9 cellular contexts compared by ENCODE assay signal in genomic region chr2:28406276-28407096, GRCh38. TPM values are rescaled to one million over a fixed set of nuclear protein-coding genes. Genes with fewer than 3 reads are reported as not detected.
DNase-seq lines count a peak whose midpoint lies in the region; ATAC-seq and TF ChIP-seq lines count a peak whose summit lies in the region.
"Had no signal": no experiment of that assay in that cellular context is flagged by ENCODE, and none has a peak within 500 bp of the region (broad histone marks: within the 10 kb centered on the region; RNA-seq: fewer than 3 reads in every experiment).

No MANE protein-coding gene starts in this region.

- no peak for ATAC-seq in WTC11
- no peak for ATAC-seq in GM21528 (IDR thresholded peaks at IDR 0.05; ENCODE audit: low FRiP score, unreplicated experiment)
- ATAC-seq: body of pancreas had no signal

- peak overlapping the region; percentile 68 to 84 (median 80) for H3K27ac ChIP-seq in esophagus squamous epithelium

- 83 to 85% methylated on average over 9 of the region's 16 CpGs for WGBS in esophagus squamous epithelium, 2 donors

- POLR2A ChIA-PET in WTC11 (lab: Charles Lee): no interaction called here

- no peaks in the 10 kb centered on the region for H3K9me3 ChIP-seq in esophagus squamous epithelium
- H3K9me3 ChIP-seq: body of pancreas had no signal

- H3K36me3 ChIP-seq in esophagus squamous epithelium: peaks cover 91 to 100% (median 93%) of the 10 kb centered on the region in 3 donors

- no peaks in the 10 kb centered on the region for H3K27me3 Mint-ChIP-seq in WTC11 (ENCODE audit: low read depth)

- no peaks in the 10 kb centered on the region for H3K27me3 ChIP-seq in esophagus squamous epithelium
- H3K27me3 ChIP-seq: body of pancreas had no signal

- intact Hi-C loops in esophagus squamous epithelium (cut with DNase I): loop anchor here (10.0 kb wide), 1 partner anchor 652 kb away; no protein-coding TSS in a partner anchor

- peak in 1 of 4 donors; percentile 30 for TF ChIP-seq POLR2A in esophagus squamous epithelium (IDR thresholded peaks at IDR 0.05)

- H3K9me3 Mint-ChIP-seq in WTC11: no peaks in the 10 kb centered on the region

- H3K4me3 ChIP-seq in esophagus squamous epithelium: no peak overlapping the region
- H3K4me3 ChIP-seq: body of pancreas had no signal

- CTCF ChIA-PET in WTC11 (lab: Charles Lee): interaction anchor here (0.9 kb wide), 1 partner anchor 683 kb away, joined by 3 read pairs; no protein-coding TSS in a partner anchor

- H3K36me3 Mint-ChIP-seq in WTC11: no peaks in the 10 kb centered on the region

- peaks cover 2% of the 10 kb centered on the region; the same call in 1 of the 2 replicates for H3K4me1 Mint-ChIP-seq in WTC11

- no peak overlapping the region for H3K27ac Mint-ChIP-seq in WTC11

- no peak for TF ChIP-seq CTCF in esophagus squamous epithelium (IDR thresholded peaks at IDR 0.05)
- no peak for TF ChIP-seq CTCF in WTC11 (IDR thresholded peaks at IDR 0.05)

- DNase-seq in H4 (ENCODE audit: low spot score): peak; percentile 77
- DNase-seq in activated CD8-positive, alpha-beta memory T cell treated with anti-CD3 and anti-CD28 coated beads for 24 hours: peak; percentile 78
- DNase-seq in esophagus squamous epithelium (lab: John Stamatoyannopoulos, UW): no peak
- peak; percentile 69 for DNase-seq in stimulated activated CD4-positive, alpha-beta T cell treated with anti-CD3 and anti-CD28 coated beads, Interleukin-1b, Interleukin-23, amount 100 ng/mL, for 48 hours
- no peak for DNase-seq in NCI-H510A treated with DMSO at 0.1 percent for 48 hours (lab: John Stamatoyannopoulos, UW)
- no peak for DNase-seq in C1 segment of cervical spinal cord (lab: John Stamatoyannopoulos, UW)
- no peak for DNase-seq in WTC11 (ENCODE audit: low spot score)

- peaks cover 74 to 100% (median 95%) of the 10 kb centered on the region in 3 donors for H3K4me1 ChIP-seq in esophagus squamous epithelium

- no peak overlapping the region for H3K4me3 Mint-ChIP-seq in WTC11

TF ChIP-seq in WTC11, 78 proteins besides CTCF, POLR2A, EP300 and RAD21:
- TF ChIP-seq MAX (CRISPR knock-in tag; IDR thresholded peaks at IDR 0.05) (no peak), EMX1 (CRISPR knock-in tag; IDR thresholded peaks at IDR 0.05) (no peak), GTF2I (CRISPR knock-in tag; conservative IDR thresholded peaks at IDR 0.05) (no peak), ATF3 (CRISPR knock-in tag; conservative IDR thresholded peaks at IDR 0.05) (no peak), ZNF121 (CRISPR knock-in tag; IDR thresholded peaks at IDR 0.05) (no peak), ARID4B (CRISPR knock-in tag; IDR thresholded peaks at IDR 0.05; ENCODE audit: borderline replicate concordance) (no peak), HMGA2 (CRISPR knock-in tag; IDR thresholded peaks at IDR 0.05) (no peak), ZBTB21 (CRISPR knock-in tag; IDR thresholded peaks at IDR 0.05; ENCODE audit: borderline replicate concordance) (no peak), SOX15 (CRISPR knock-in tag; IDR thresholded peaks at IDR 0.05) (no peak), ATF1 (CRISPR knock-in tag; IDR thresholded peaks at IDR 0.05) (no peak), RORB (CRISPR knock-in tag; IDR thresholded peaks at IDR 0.05) (no peak), E2F1 (CRISPR knock-in tag; IDR thresholded peaks at IDR 0.05) (no peak)

RNA-seq across cellular contexts. Expression of gene FOSL2, which starts 13.8 kb away (rescaled TPM):
- 11.1 and 13.2 TPM in 2 replicates for total RNA-seq in H4 (2014; rRNA removed; shearing (Covaris generic))
- total RNA-seq in esophagus squamous epithelium (100 to 1,000 TPM; 100 to 234 (median 144) TPM), WTC11 (2021) (3.9 to 4.5 TPM (median 4.0 TPM) in 3 replicates)

Comparison
In these comparisons a context has a peak if more than half of its experiments do, and no peak if none do; other contexts are left out.
1. DNase-seq: peak in H4 (single experiment), activated CD8-positive, alpha-beta memory T cell treated with anti-CD3 and anti-CD28 coated beads for 24 hours (single experiment) and stimulated activated CD4-positive, alpha-beta T cell treated with anti-CD3 and anti-CD28 coated beads, Interleukin-1b, Interleukin-23, amount 100 ng/mL, for 48 hours (single experiment); none in esophagus squamous epithelium (single experiment), NCI-H510A treated with DMSO at 0.1 percent for 48 hours (single experiment), C1 segment of cervical spinal cord (0 of 14) and WTC11 (single experiment).